Comparison of ENCODE assay signal across 19 cellular contexts in genomic region chr5:97065475-97065874, GRCh38.
DNase-seq lines count a peak whose midpoint lies in the region; TF ChIP-seq lines count a peak whose summit lies in the region.
"Had no signal": no experiment of that assay in that cellular context is flagged by ENCODE, and none has a peak within 500 bp of the region (broad histone marks: within the 10 kb centered on the region; RNA-seq: fewer than 3 reads in every experiment).

No MANE protein-coding gene starts in this region.

- POLR2A ChIA-PET in RWPE1 (lab: Yijun Ruan, JAX; ENCODE audit: low non-redundant PET): no interaction called here

- CTCF ChIA-PET in RWPE1 (lab: Yijun Ruan, JAX): no interaction called here

- H3K36me3 ChIP-seq in esophagus muscularis mucosa (no peaks in the 10 kb centered on the region), HAP-1 (replicated peaks) (no peaks in the 10 kb centered on the region)

- TF ChIP-seq POLR2A in esophagus muscularis mucosa (IDR thresholded peaks at IDR 0.05; ENCODE audit: low read depth) (no peak), erythroblast (IDR thresholded peaks at IDR 0.05; ENCODE audit: low read length) (no peak)

- peak overlapping the region; percentile 90 for H3K27ac Mint-ChIP-seq in nephron progenitor cell
- H3K27ac Mint-ChIP-seq: CD14-positive monocyte had no signal

- H3K27me3 Mint-ChIP-seq in nephron progenitor cell (ENCODE audit: low read depth, poor library complexity): no peaks in the 10 kb centered on the region

- H3K27ac ChIP-seq in RWPE1 (no peak overlapping the region), esophagus muscularis mucosa (replicated peaks in 1 of 4) (no peak overlapping the region)
- H3K27ac ChIP-seq: HL-60 had no signal

- H3K4me3 ChIP-seq in esophagus muscularis mucosa: no peak overlapping the region
- H3K4me3 ChIP-seq in HAP-1: no peak overlapping the region

- no peaks in the 10 kb centered on the region for H3K9me3 Mint-ChIP-seq in nephron progenitor cell
- H3K9me3 Mint-ChIP-seq: CD14-positive monocyte had no signal

- intact Hi-C loops in esophagus muscularis mucosa (cut with DNase I): no loop called here

- H3K36me3 Mint-ChIP-seq in nephron progenitor cell (ENCODE audit: low read depth): no peaks in the 10 kb centered on the region
- H3K36me3 Mint-ChIP-seq: CD14-positive monocyte had no signal

- H3K9me3 ChIP-seq in esophagus muscularis mucosa (no peaks in the 10 kb centered on the region), HAP-1 (no peaks in the 10 kb centered on the region)

- H3K4me1 ChIP-seq in esophagus muscularis mucosa (peaks cover 0 to 6% (median under 1%) of the 10 kb centered on the region in 4 donors), HAP-1 (no peaks in the 10 kb centered on the region; the same call in none of the 2 replicates)

- peaks cover 61% of the 10 kb centered on the region for H3K4me1 Mint-ChIP-seq in nephron progenitor cell
- H3K4me1 Mint-ChIP-seq: CD14-positive monocyte had no signal

- peak; percentile 25 for DNase-seq in HT-29 (ENCODE audit: low spot score)
- DNase-seq in RWPE1 (ENCODE audit: low spot score): peak; percentile 26
- DNase-seq in esophagus muscularis mucosa (ENCODE audit: extremely low spot score): peak; percentile 12
- DNase-seq in nephron progenitor cell: no peak
- DNase-seq in erythroblast (lab: John Stamatoyannopoulos, UW): no peak
- no peak for DNase-seq in HAP-1 (ENCODE audit: low spot score in 2 of 2)
- no peak for DNase-seq in RKO (ENCODE audit: low spot score)
- no peak for DNase-seq in COLO668 (lab: John Stamatoyannopoulos, UW; ENCODE audit: unreplicated experiment)
- DNase-seq: COR-L47, EL, HCEC 1CT, KG1, NCI-H1436 treated with DMSO at 0.1 percent for 48 hours, NCI-H2081, NCI-H2227 treated with DMSO at 0.1 percent for 48 hours, NCI-H524, SIG-M5 had no signal

- in situ Hi-C loops in HAP-1 (cut with MboI; ENCODE audit: low sequenced_read_pairs): no loop called here

- TF ChIP-seq EP300 in esophagus muscularis mucosa (IDR thresholded peaks at IDR 0.05): no peak

- H3K27me3 ChIP-seq in esophagus muscularis mucosa (no peaks in the 10 kb centered on the region), HAP-1 (ENCODE audit: low read depth) (no peaks in the 10 kb centered on the region)

- 57% methylated on average over 2 of the region's 2 CpGs for WGBS in esophagus muscularis mucosa

- TF ChIP-seq CTCF in RWPE1 (conservative IDR thresholded peaks at IDR 0.05; ENCODE audit: low read depth): no peak
- no peak for TF ChIP-seq CTCF in esophagus muscularis mucosa (IDR thresholded peaks at IDR 0.05)
- TF ChIP-seq CTCF in nephron progenitor cell (IDR thresholded peaks at IDR 0.05): no peak

- no peak overlapping the region for H3K4me3 Mint-ChIP-seq in nephron progenitor cell
- H3K4me3 Mint-ChIP-seq: CD14-positive monocyte had no signal

Comparison
In these comparisons a context has a peak if more than half of its experiments do, and no peak if none do; other contexts are left out.
1. DNase-seq: peak in HT-29 (single experiment), RWPE1 (single experiment) and esophagus muscularis mucosa (single experiment); none in nephron progenitor cell (single experiment), erythroblast (0 of 2), HAP-1 (0 of 2), RKO (single experiment) and COLO668 (single experiment).